ENCODE assay signal across 14 cellular contexts in the genomic region with DNA sequence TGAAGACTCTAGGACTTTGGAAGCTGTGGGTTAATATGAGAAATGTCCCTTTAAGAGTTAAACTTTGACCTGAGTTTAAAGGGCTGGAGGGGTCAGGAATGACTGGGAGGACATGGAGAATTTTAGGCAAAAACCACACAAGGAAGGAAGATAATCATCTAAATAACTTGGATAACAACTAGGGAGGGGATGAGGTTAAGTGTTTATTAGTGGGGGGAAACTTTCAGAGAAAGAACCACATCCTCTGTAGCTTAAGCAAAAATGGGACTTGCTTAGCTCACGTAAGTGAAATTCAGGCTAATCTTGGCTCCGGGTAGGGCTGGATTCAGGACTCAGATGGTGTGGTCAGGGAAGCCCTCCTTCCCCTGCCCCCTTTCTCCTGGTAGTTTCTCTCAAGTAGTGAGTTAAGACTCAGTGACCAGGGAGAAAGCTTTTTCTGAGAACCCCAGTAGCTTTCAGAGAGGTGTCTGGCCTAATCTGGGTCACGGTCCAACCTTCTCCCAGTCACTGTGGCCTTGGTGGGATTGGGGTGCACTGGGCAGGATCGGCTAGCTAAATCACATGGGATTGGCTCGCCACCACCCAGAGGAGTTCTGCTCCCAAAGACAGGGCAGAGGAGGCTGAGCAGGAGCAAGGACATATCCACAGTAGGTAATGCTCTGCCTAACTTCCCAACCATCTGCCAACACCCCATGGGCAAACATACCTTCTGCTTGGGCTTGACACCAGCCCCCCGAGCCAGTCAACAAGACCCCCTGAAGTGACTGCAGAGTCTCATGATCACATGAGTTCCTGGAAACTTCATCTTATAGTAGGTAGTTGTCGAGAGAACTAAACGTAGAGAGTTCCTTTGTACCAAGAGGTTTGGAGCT. TPM values are rescaled to one million over a fixed set of nuclear protein-coding genes. Genes with fewer than 3 reads are reported as not detected.
A peak's percentile ranks its signal among the peaks of the same experiment; 100 is the strongest.
DNase-seq lines count a peak whose midpoint lies in the region; ATAC-seq, FAIRE-seq and TF ChIP-seq lines count a peak whose summit lies in the region.
"Had no signal": no experiment of that assay in that cellular context is flagged by ENCODE, and none has a peak within 500 bp of the region (broad histone marks: within the 10 kb centered on the region; RNA-seq: fewer than 3 reads in every experiment).

No MANE protein-coding gene starts in this region.

- peaks cover 0 to 4% (median 0%) of the 10 kb centered on the region in 11 experiments; a peak in 1 of 22 replicates for H3K36me3 ChIP-seq in BLaER1 treated with 17β-estradiol and CSF1 and Interleukin-3, amounts not matched to agents 10 nM and 100 nM
- H3K36me3 ChIP-seq in Loucy (ENCODE audit: insufficient read depth, low read length) (no peaks in the 10 kb centered on the region), K562 (ENCODE audit: control insufficient read depth, insufficient read depth, low read length) (no peaks in the 10 kb centered on the region), mucosa of descending colon (ENCODE audit: low read depth) (no peaks in the 10 kb centered on the region), pancreas (no peaks in the 10 kb centered on the region)

- peak overlapping the region; percentile 16 to 78 (median 56); a peak in 20 of 22 replicates for H3K4me2 ChIP-seq in BLaER1 treated with 17β-estradiol and CSF1 and Interleukin-3, amounts not matched to agents 10 nM and 100 nM
- peak overlapping the region; percentile 28 for H3K4me2 ChIP-seq in Loucy (ENCODE audit: low read depth, low read length, poor library complexity, severe bottlenecking)
- H3K4me2 ChIP-seq in K562 (ENCODE audit: insufficient read depth, low read length) = no peak overlapping the region

- TF ChIP-seq CTCF in Loucy (conservative IDR thresholded peaks at IDR 0.05; ENCODE audit: low read length) (no peak), K562 (IDR thresholded peaks at IDR 0.05 in 2 of 3, conservative IDR thresholded peaks at IDR 0.05 in 1 of 3; ENCODE audit: insufficient read depth in 2 of 3, low read depth in 1 of 3, low read length in 3 of 3) (no peak), mucosa of descending colon (IDR thresholded peaks at IDR 0.05) (no peak), pancreas (IDR thresholded peaks at IDR 0.05) (no peak)

- in situ Hi-C loops in K562 (cut with MboI) = no loop called here

- H3K79me2 ChIP-seq in Loucy (ENCODE audit: insufficient read depth, low read length) = no peaks in the 10 kb centered on the region
- H3K79me2 ChIP-seq in K562 (ENCODE audit: control insufficient read depth, insufficient read depth, low read length) = no peaks in the 10 kb centered on the region

- TF ChIP-seq POLR2A in K562 (conservative IDR thresholded peaks at IDR 0.05) (no peak), GM12891 (IDR thresholded peaks at IDR 0.05; ENCODE audit: low read depth, low read length) (no peak)

- no peaks in the 10 kb centered on the region for H3K9me1 ChIP-seq in K562 (ENCODE audit: control insufficient read depth, insufficient read depth, low read length)

- H3K27me3 ChIP-seq in BLaER1 treated with 17β-estradiol and CSF1 and Interleukin-3, amounts not matched to agents 10 nM and 100 nM = no peaks in the 10 kb centered on the region
- no peaks in the 10 kb centered on the region for H3K27me3 ChIP-seq in Loucy (ENCODE audit: insufficient read depth, low read length, poor library complexity, severe bottlenecking)
- H3K27me3 ChIP-seq in K562 (ENCODE audit: control insufficient read depth in 2 of 2, insufficient read depth in 2 of 2, low read length in 2 of 2) = no peaks in the 10 kb centered on the region
- H3K27me3 ChIP-seq in pancreas = no peaks in the 10 kb centered on the region

- ATAC-seq in K562 = no peak; the same call in 2 of the 3 replicates
- ATAC-seq in mucosa of descending colon = peak; percentile 26
- no peak for ATAC-seq in pancreas

- BruUV-seq in K562 (replicated peaks; lab: Mats Ljungman, UMichigan) = no TSS peak

- no peak overlapping the region for H2AFZ ChIP-seq in Loucy (ENCODE audit: low read length)
- peak overlapping the region; percentile 35; the same call in 1 of the 2 replicates for H2AFZ ChIP-seq in K562 (ENCODE audit: low read depth, low read length)

- FAIRE-seq in K562 (lab: Jason Lieb, UNC) (no peak), pancreas (lab: Jason Lieb, UNC) (no peak), urothelium cell line (lab: Jason Lieb, UNC) (no peak), GM12891 (lab: Jason Lieb, UNC) (no peak)

- no peak for TF ChIP-seq RAD21 in K562 (CRISPR knock-in tag; conservative IDR thresholded peaks at IDR 0.05 in 1 of 2, IDR thresholded peaks at IDR 0.05 in 1 of 2)

- H3K4me1 ChIP-seq in BLaER1 treated with 17β-estradiol and CSF1 and Interleukin-3, amounts not matched to agents 10 nM and 100 nM = peaks cover 27 to 62% (median 31%) of the 10 kb centered on the region in 10 experiments
- H3K4me1 ChIP-seq in Loucy (ENCODE audit: insufficient read depth, low read length, poor library complexity, severe bottlenecking) (peaks cover 18% of the 10 kb centered on the region), K562 (replicated peaks in 1 of 2; ENCODE audit: control insufficient read depth in 2 of 2, insufficient read depth in 2 of 2, low read length in 2 of 2) (no peaks in the 10 kb centered on the region; a peak in 2 of 5 replicates), mucosa of descending colon (ENCODE audit: low read depth) (peaks cover 25% of the 10 kb centered on the region), pancreas (peaks cover 0 to 7% (median 5%) of the 10 kb centered on the region in 3 donors)

- 67% methylated on average over 8 of the region's 8 CpGs for WGBS in K562 (ENCODE audit: insufficient coverage, low coverage, missing lambda C conversion rate)
- 86 to 90% methylated on average over 8 of the region's 8 CpGs for WGBS in pancreas, 2 donors

- H3K9ac ChIP-seq in BLaER1 treated with 17β-estradiol and CSF1 and Interleukin-3, amounts not matched to agents 10 nM and 100 nM = peak overlapping the region in 5 of 11 experiments; percentile 5 to 65 (median 8); a peak in 5 of 22 replicates
- H3K9ac ChIP-seq in Loucy (ENCODE audit: low read depth, low read length, poor library complexity, severe bottlenecking) (no peak overlapping the region), K562 (ENCODE audit: insufficient read depth in 1 of 2, low read depth in 2 of 2, low read length in 2 of 2) (no peak overlapping the region)

- no peaks in the 10 kb centered on the region for H4K20me1 ChIP-seq in BLaER1 treated with 17β-estradiol and CSF1 and Interleukin-3, amounts not matched to agents 10 nM and 100 nM
- no peaks in the 10 kb centered on the region for H4K20me1 ChIP-seq in Loucy (ENCODE audit: insufficient read depth, low read length, poor library complexity, severe bottlenecking)
- no peaks in the 10 kb centered on the region for H4K20me1 ChIP-seq in K562 (replicated peaks; ENCODE audit: control insufficient read depth, insufficient read depth, low read length)

- H3K4me3 ChIP-seq in BLaER1 treated with 17β-estradiol and CSF1 and Interleukin-3, amounts not matched to agents 10 nM and 100 nM = no peak overlapping the region
- H3K4me3 ChIP-seq in Loucy (ENCODE audit: low read length, poor library complexity, severe bottlenecking) (no peak overlapping the region), K562 (no peak overlapping the region), mucosa of descending colon (no peak overlapping the region), pancreas (no peak overlapping the region)

- peak overlapping the region in 9 of 11 experiments; percentile 13 to 78 (median 41); a peak in 13 of 22 replicates for H3K27ac ChIP-seq in BLaER1 treated with 17β-estradiol and CSF1 and Interleukin-3, amounts not matched to agents 10 nM and 100 nM
- no peak overlapping the region for H3K27ac ChIP-seq in K562 (ENCODE audit: extremely low read depth, low read depth, low read length)
- H3K27ac ChIP-seq in pancreas = no peak overlapping the region
- H3K27ac ChIP-seq: HL-60 had no signal

- H3K9me2 ChIP-seq in Loucy (replicated peaks; ENCODE audit: low read depth, low read length) = no peaks in the 10 kb centered on the region

- intact Hi-C loops in K562 (cut with micrococcal nuclease) (no loop called here), mucosa of descending colon (cut with DNase I, micrococcal nuclease) (no loop called here), pancreas (cut with DNase I) (no loop called here)

- no peak for DNase-seq in K562 (ENCODE audit: extremely low read depth in 1 of 4, low spot score in 3 of 4)
- no peak for DNase-seq in mucosa of descending colon
- no peak for DNase-seq in pancreas
- no peak for DNase-seq in NCI-H2196 (lab: John Stamatoyannopoulos, UW; ENCODE audit: unreplicated experiment)
- no peak for DNase-seq in urothelium cell line (ENCODE audit: low spot score)
- DNase-seq in GM12891 (ENCODE audit: insufficient read length, low spot score) = no peak
- DNase-seq: effector CD8-positive, alpha-beta T cell; GOT3; NCI-H2029; retina; SIG-M5 had no signal

- 0 out of 2 replicates have a peak, but pooled peaks cover under 1% of the 10 kb centered on the region for H3F3A ChIP-seq in Loucy (ENCODE audit: low read depth)

- POLR2A ChIA-PET in K562 (lab: Yijun Ruan, JAX) = interaction anchor here (0.8 to 1.6 kb wide), 2 partner anchors 9 to 10 kb away, joined by 3 to 6 read pairs; no protein-coding TSS in a partner anchor

- TF ChIP-seq EP300 in K562 (IDR thresholded peaks at IDR 0.05; ENCODE audit: low read length) = no peak

- peaks cover 5 to 21% (median 16%) of the 10 kb centered on the region in 11 experiments; a peak in 13 of 22 replicates for H3K9me3 ChIP-seq in BLaER1 treated with 17β-estradiol and CSF1 and Interleukin-3, amounts not matched to agents 10 nM and 100 nM (replicated peaks in 1 of 11)
- H3K9me3 ChIP-seq in Loucy (ENCODE audit: insufficient read depth, low read depth, low read length) (no peaks in the 10 kb centered on the region), K562 (replicated peaks; ENCODE audit: control insufficient read depth, insufficient read depth, low read depth, low read length) (no peaks in the 10 kb centered on the region), mucosa of descending colon (no peaks in the 10 kb centered on the region), pancreas (no peaks in the 10 kb centered on the region)

- CTCF ChIA-PET in K562 (lab: Yijun Ruan, JAX; ENCODE audit: low intra/inter-chr PET ratio) = no interaction called here

RNA-seq across cellular contexts. Expression of a gene that starts 52.8 kb away (rescaled TPM):
- total RNA-seq in K562 (2011; cell fraction: chromatin; rRNA removed; ENCODE audit: low replicate concordance) = 12.1 and 12.2 TPM in 2 replicates
- 9.1 and 10.3 TPM in 2 replicates for total RNA-seq in K562 (2011; cell fraction: nucleolus; rRNA removed)
- total RNA-seq in K562 (2011; cell fraction: nucleoplasm; rRNA removed) = 11.2 and 16.2 TPM in 2 replicates
- 24.9 and 29.9 TPM in 2 replicates for total RNA-seq in K562 (2014; rRNA removed)
- 18.5 and 19.2 TPM in 2 replicates for total RNA-seq in K562 (2014; rRNA removed; fragmentation: Illumina TruSeq; extraction: Trizol)
- 22.8 and 23.3 TPM in 2 replicates for total RNA-seq in K562 (2015; rRNA removed; fragmentation: Illumina TruSeq; extraction: Trizol)
- 33.6 and 35.2 TPM in 2 replicates for total RNA-seq in K562 (2021)
- 14.2 and 16.3 TPM in 2 replicates for polyA plus RNA-seq in K562 (2011; rRNA removed)
- polyA plus RNA-seq in K562 (2011; cell fraction: cytosol; rRNA removed) = 9.6 and 14.5 TPM in 2 replicates
- polyA plus RNA-seq in K562 (2011; cell fraction: nucleus; rRNA removed) = 11.4 and 14.0 TPM in 2 replicates
- polyA plus RNA-seq in K562 (2012) = 28.6 and 33.5 TPM in 2 replicates
- 25.7 and 28.8 TPM in 2 replicates for polyA plus RNA-seq in K562 (2014; fragmentation: Illumina TruSeq; extraction: Trizol)
- 10 to 100 TPM; 15.3 to 32.5 TPM for polyA plus RNA-seq in K562 (2014; fragmentation: Nextera tagmentation; extraction: Ambion mirVana)
- 23.6 and 27.1 TPM in 2 replicates for polyA plus RNA-seq in K562 (2014; rRNA removed)
- 17.7 and 17.9 TPM in 2 replicates for polyA minus RNA-seq in K562 (2011; rRNA and poly(A)+ RNA removed)
- polyA minus RNA-seq in K562 (2011; cell fraction: cytosol; rRNA and poly(A)+ RNA removed) = 11.6 and 12.2 TPM in 2 replicates
- polyA minus RNA-seq in K562 (2011; cell fraction: nucleus; rRNA and poly(A)+ RNA removed) = 9.0 and 14.4 TPM in 2 replicates
- 100 to 1,000 TPM in 2 of 3 donors, 10 to 100 TPM in 1; 84.3 to 125 (median 123) TPM for total RNA-seq in mucosa of descending colon
- 10 to 100 TPM; 12.4 to 32.4 (median 16.6) TPM for total RNA-seq in pancreas
- 10 to 100 TPM in 1 of 2 donors, 1 to 10 TPM in 1; 8.9 to 16.7 TPM for polyA plus RNA-seq in pancreas
- polyA plus RNA-seq in GM12891 (2012; ENCODE audit: low read depth, missing spikeins) = 46.5 TPM

Comparison
In these comparisons a context has a peak if more than half of its experiments do, and no peak if none do; other contexts are left out.
1. H3K27ac ChIP-seq: peak in BLaER1 treated with 17β-estradiol and CSF1 and Interleukin-3, amounts not matched to agents 10 nM and 100 nM (9 of 11); none in K562 (single experiment) and pancreas (0 of 4).